28 cellular contexts compared by ENCODE assay signal in the genomic region with DNA sequence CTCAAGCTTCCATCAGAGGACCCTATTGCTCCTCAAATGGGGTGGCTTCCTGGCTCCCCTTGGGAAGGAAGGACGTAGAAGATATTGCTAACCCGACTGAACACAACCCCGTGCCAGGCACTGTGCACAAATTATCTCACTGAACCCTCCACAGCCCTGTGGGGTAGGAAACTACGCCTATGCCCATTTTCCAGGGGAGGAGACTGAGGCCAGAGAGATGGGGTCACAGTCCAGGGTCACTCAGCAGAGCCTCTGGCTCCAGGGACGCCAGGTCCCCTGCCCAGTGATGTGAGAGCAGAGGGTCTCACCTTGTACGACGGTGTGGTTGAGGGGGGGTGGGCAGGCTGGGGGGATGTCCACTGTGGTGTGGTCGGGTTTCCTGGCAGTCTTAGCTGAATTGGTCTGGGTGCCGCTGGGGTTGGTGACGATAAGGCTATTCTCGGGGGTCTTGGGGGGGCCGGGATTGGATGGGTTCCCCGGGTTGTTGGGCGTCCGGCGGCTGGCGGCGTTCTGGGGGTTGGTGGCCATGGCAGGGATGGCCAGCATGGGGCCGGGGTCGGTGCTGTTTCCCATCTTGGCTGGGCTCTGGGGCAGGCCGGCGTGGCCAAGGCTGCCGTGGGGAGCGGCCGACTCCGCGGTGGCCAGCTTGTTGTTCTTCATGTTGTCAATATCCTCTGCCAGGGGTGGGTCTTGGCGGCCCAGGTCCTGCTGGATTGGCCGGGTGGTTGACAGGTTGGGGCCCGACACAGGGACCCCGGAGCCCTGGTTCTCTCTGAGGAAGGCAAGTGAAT.
"Had no signal": no experiment of that assay in that cellular context is flagged by ENCODE, and none has a peak within 500 bp of the region (broad histone marks: within the 10 kb centered on the region; RNA-seq: fewer than 3 reads in every experiment).

No MANE protein-coding gene starts in this region.

- H3K27ac Mint-ChIP-seq: dendritic cell treated with granulocyte-macrophage colony-stimulating factor and Interleukin-4, amounts not matched to agents 40 ng/mL and 50 ng/mL, for 4 days; effector memory CD8-positive, alpha-beta T cell; endodermal cell; mesothelial cell of epicardium had no signal

- H3K27me3 ChIP-seq: colonic mucosa had no signal

- H3K36me3 ChIP-seq: colonic mucosa, esophagus squamous epithelium, gastrocnemius medialis, heart right ventricle, left lung, lower lobe of right lung had no signal

- H3K9me3 ChIP-seq: colonic mucosa, esophagus squamous epithelium, gastrocnemius medialis, heart right ventricle, left lung, lower lobe of right lung, mucosa of descending colon had no signal

- H3K4me3 Mint-ChIP-seq: dendritic cell treated with granulocyte-macrophage colony-stimulating factor and Interleukin-4, amounts not matched to agents 40 ng/mL and 50 ng/mL, for 4 days; effector memory CD8-positive, alpha-beta T cell; endodermal cell; mesothelial cell of epicardium had no signal

- H3K27ac ChIP-seq: colonic mucosa, epithelial cell of prostate, esophagus squamous epithelium, gastrocnemius medialis, heart right ventricle, left lung, lower lobe of right lung had no signal

- H3K9me3 Mint-ChIP-seq: dendritic cell treated with granulocyte-macrophage colony-stimulating factor and Interleukin-4, amounts not matched to agents 40 ng/mL and 50 ng/mL, for 4 days; effector memory CD8-positive, alpha-beta T cell; endodermal cell; mesothelial cell of epicardium had no signal

- H3K4me1 ChIP-seq: colonic mucosa, esophagus squamous epithelium, gastrocnemius medialis, heart right ventricle, left lung, lower lobe of right lung had no signal

- DNase-seq: colonic mucosa; cortex of kidney; effector CD8-positive, alpha-beta T cell; effector memory CD8-positive, alpha-beta T cell; endodermal cell; erythroblast; esophagus squamous epithelium; foreskin fibroblast; foreskin melanocyte; gastrocnemius medialis; glutamatergic neuron; head of caudate nucleus; heart right ventricle; hippocampal formation; kidney glomerular epithelial cell; left cardiac atrium; left lung; left ventricle myocardium superior; lower lobe of right lung; mesenchymal stem cell; mucosa of descending colon had no signal

- H3K4me3 ChIP-seq: colonic mucosa, esophagus squamous epithelium, gastrocnemius medialis, heart right ventricle, left lung, lower lobe of right lung, mucosa of descending colon had no signal

- FAIRE-seq: endometrium, islet of Langerhans, keratinocyte had no signal

- ATAC-seq: effector memory CD8-positive, alpha-beta T cell; esophagus mucosa; gastrocnemius medialis; heart right ventricle; left cardiac atrium; left lung; left ventricle myocardium superior; lower lobe of right lung; mucosa of descending colon had no signal

- H3K36me3 Mint-ChIP-seq: mesothelial cell of epicardium had no signal
